In the genomic region with DNA sequence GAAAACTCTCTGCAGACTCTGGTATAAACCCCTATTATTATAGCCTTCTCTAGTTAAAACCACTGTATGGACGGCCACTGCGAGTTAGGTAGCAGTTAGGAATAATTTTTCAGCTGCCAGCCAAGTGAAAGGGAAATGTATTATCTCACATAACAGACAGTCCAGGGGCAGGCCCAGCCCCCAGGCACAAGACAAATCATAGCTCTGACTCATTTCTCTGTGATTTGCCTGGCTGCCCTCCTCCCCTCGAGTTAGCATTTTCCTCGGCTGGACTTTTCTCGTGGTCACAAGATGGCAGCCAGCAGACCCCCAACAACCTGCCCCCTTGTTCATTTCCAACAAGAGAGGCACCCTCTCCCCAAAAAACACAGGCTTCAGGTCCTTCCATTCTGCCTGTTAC, we compare ENCODE assay signal across 14 cellular contexts. TPM values are rescaled to one million over a fixed set of nuclear protein-coding genes. Genes with fewer than 3 reads are reported as not detected.
DNase-seq lines count a peak whose midpoint lies in the region; FAIRE-seq and TF ChIP-seq lines count a peak whose summit lies in the region.
"Had no signal": no experiment of that assay in that cellular context is flagged by ENCODE, and none has a peak within 500 bp of the region (broad histone marks: within the 10 kb centered on the region; RNA-seq: fewer than 3 reads in every experiment).

No MANE protein-coding gene starts in this region.

- dilution Hi-C loops in keratinocyte (cut with MboI; ENCODE audit: extremely low pct_ligation_motif_present, low sequenced_read_pairs), result no loop called here

- H3K27ac ChIP-seq in ACC112 (ENCODE audit: low read depth, low read length) (peak overlapping the region; percentile 75), keratinocyte (ENCODE audit: control insufficient read depth, insufficient read depth, low read length) (peak overlapping the region; percentile 51), stomach (no peak overlapping the region)
- H3K27ac ChIP-seq: KMS-11 had no signal

- TF ChIP-seq CTCF in choroid plexus epithelial cell (conservative IDR thresholded peaks at IDR 0.05; ENCODE audit: low read depth, low read length) (no peak), keratinocyte (optimal IDR thresholded peaks at IDR 0.05 in 1 of 3, IDR thresholded peaks at IDR 0.05 in 1 of 3, conservative IDR thresholded peaks at IDR 0.05 in 1 of 3; ENCODE audit: extremely low read depth in 1 of 3, insufficient read depth in 2 of 3, low read length in 3 of 3) (no peak), GM13977 (IDR thresholded peaks at IDR 0.05; ENCODE audit: extremely low read depth, insufficient read depth, missing control alignments) (no peak), stomach (IDR thresholded peaks at IDR 0.05) (no peak)

- H3K9me3 ChIP-seq in keratinocyte (ENCODE audit: control insufficient read depth, low read depth, low read length) (no peaks in the 10 kb centered on the region), stomach (peaks cover 5 to 14% (median 9%) of the 10 kb centered on the region in 4 donors)

- no peaks in the 10 kb centered on the region for H3K4me1 Mint-ChIP-seq in T-helper 2 cell treated with Interferon-gamma antibody and Interleukin-4, amounts not matched to agents 5 μg/mL and 100 μg/mL, for 36 hours (ENCODE audit: low read depth)
- H3K4me1 Mint-ChIP-seq: central memory CD8-positive, alpha-beta T cell had no signal

- in situ Hi-C loops in GM13977 (cut with MboI; ENCODE audit: low pct_unique_long_range_greater_than_20kb, low sequenced_read_pairs, unreplicated experiment), result no loop called here

- H3K4me3 ChIP-seq in ACC112 (ENCODE audit: low read depth, low read length), result peak overlapping the region; percentile 50
- no peak overlapping the region for H3K4me3 ChIP-seq in choroid plexus epithelial cell (ENCODE audit: low read depth, low read length)
- H3K4me3 ChIP-seq in keratinocyte (ENCODE audit: control insufficient read depth in 2 of 3, extremely low read depth in 1 of 3, insufficient read depth in 2 of 3, low read depth in 1 of 3, low read length in 3 of 3), result no peak overlapping the region
- no peak overlapping the region for H3K4me3 ChIP-seq in stomach

- no peak overlapping the region for H3K27ac Mint-ChIP-seq in T-helper 2 cell treated with Interferon-gamma antibody and Interleukin-4, amounts not matched to agents 5 μg/mL and 100 μg/mL, for 36 hours
- H3K27ac Mint-ChIP-seq: WTC11 had no signal

- H3K27me3 Mint-ChIP-seq in T-helper 2 cell treated with Interferon-gamma antibody and Interleukin-4, amounts not matched to agents 5 μg/mL and 100 μg/mL, for 36 hours (ENCODE audit: low read depth), result peaks cover 2% of the 10 kb centered on the region

- H3K4me1 ChIP-seq in ACC112 (ENCODE audit: control insufficient read depth, insufficient read depth, low read length, unreplicated experiment), result peaks cover 32% of the 10 kb centered on the region
- peaks cover 46% of the 10 kb centered on the region for H3K4me1 ChIP-seq in keratinocyte (ENCODE audit: control insufficient read depth, extremely low read depth, insufficient read depth, low read length)
- no peaks in the 10 kb centered on the region for H3K4me1 ChIP-seq in stomach

- H3K9me1 ChIP-seq in keratinocyte (ENCODE audit: control insufficient read depth, extremely low read depth, insufficient read depth, low read length), result no peaks in the 10 kb centered on the region

- peak overlapping the region; percentile 54 for H3K4me2 ChIP-seq in keratinocyte (ENCODE audit: control insufficient read depth, extremely low read depth, insufficient read depth, low read depth, low read length)
- H3K4me2 ChIP-seq: KMS-11 had no signal

- H3K27me3 ChIP-seq in ACC112 (ENCODE audit: insufficient read depth, low read length) (no peaks in the 10 kb centered on the region), keratinocyte (ENCODE audit: control insufficient read depth, extremely low read depth, insufficient read depth, low read length) (no peaks in the 10 kb centered on the region), stomach (no peaks in the 10 kb centered on the region)

- DNase-seq in M059J (ENCODE audit: low read depth), result peak; percentile 91
- peak; percentile 77 for DNase-seq in choroid plexus epithelial cell (ENCODE audit: low read depth)
- DNase-seq in keratinocyte (ENCODE audit: low read depth, low spot score), result no peak
- DNase-seq in posterior cingulate gyrus, result no peak
- no peak for DNase-seq in GM13977 (ENCODE audit: low spot score)
- no peak for DNase-seq in stomach
- DNase-seq in T-helper 2 cell treated with Interferon-gamma antibody and Interleukin-4, amounts not matched to agents 5 μg/mL and 100 μg/mL, for 36 hours (ENCODE audit: low spot score), result no peak
- DNase-seq: GF-D8, NCI-H2171 had no signal

- TF ChIP-seq EP300 in stomach (IDR thresholded peaks at IDR 0.05), result no peak

- 81 to 94% (median 90%) methylated on average over 5 of the region's 5 CpGs for WGBS in stomach, 5 donors

- H3K36me3 Mint-ChIP-seq in T-helper 2 cell treated with Interferon-gamma antibody and Interleukin-4, amounts not matched to agents 5 μg/mL and 100 μg/mL, for 36 hours (ENCODE audit: low read depth), result no peaks in the 10 kb centered on the region

- no peak overlapping the region for H3K4me3 Mint-ChIP-seq in T-helper 2 cell treated with Interferon-gamma antibody and Interleukin-4, amounts not matched to agents 5 μg/mL and 100 μg/mL, for 36 hours
- H3K4me3 Mint-ChIP-seq: central memory CD8-positive, alpha-beta T cell; WTC11 had no signal

- H4K20me1 ChIP-seq in keratinocyte (ENCODE audit: control insufficient read depth, extremely low read depth, insufficient read depth, low read length), result no peaks in the 10 kb centered on the region

- H2AFZ ChIP-seq in ACC112 (ENCODE audit: low read length, unreplicated experiment) (peak overlapping the region; percentile 99), keratinocyte (ENCODE audit: control insufficient read depth, low read length) (peak overlapping the region; percentile 76)

- H3K79me2 ChIP-seq in ACC112 (ENCODE audit: control insufficient read depth, insufficient read depth, low read length, unreplicated experiment) (no peaks in the 10 kb centered on the region), keratinocyte (ENCODE audit: control insufficient read depth, insufficient read depth, low read length) (no peaks in the 10 kb centered on the region)

- peaks cover 10% of the 10 kb centered on the region for H3K9me3 Mint-ChIP-seq in T-helper 2 cell treated with Interferon-gamma antibody and Interleukin-4, amounts not matched to agents 5 μg/mL and 100 μg/mL, for 36 hours

- intact Hi-C loops in posterior cingulate gyrus (cut with DNase I), result no loop called here
- intact Hi-C loops in stomach (cut with DNase I; ENCODE audit: low total_unique reads), result no loop called here

- peak; percentile 68 for FAIRE-seq in keratinocyte (lab: Jason Lieb, UNC)

- no peaks in the 10 kb centered on the region; the same call in 1 of the 2 replicates for H3K36me3 ChIP-seq in ACC112 (ENCODE audit: insufficient read depth, low read length)
- H3K36me3 ChIP-seq in keratinocyte (ENCODE audit: control insufficient read depth in 2 of 2, extremely low read depth in 1 of 2, insufficient read depth in 2 of 2, low read length in 2 of 2), result no peaks in the 10 kb centered on the region
- H3K36me3 ChIP-seq in stomach, result no peaks in the 10 kb centered on the region

- TF ChIP-seq POLR2A in stomach (IDR thresholded peaks at IDR 0.05), result no peak

- no peak overlapping the region for H3K9ac ChIP-seq in keratinocyte (ENCODE audit: control insufficient read depth, extremely low read depth, insufficient read depth, low read length)
- H3K9ac ChIP-seq: KMS-11 had no signal

RNA-seq across cellular contexts. Expression of a gene that starts 10.5 kb away (rescaled TPM):
- total RNA-seq in M059J (2014; rRNA removed; shearing (Covaris generic)), result 34.0 and 44.7 TPM in 2 replicates
- polyA plus RNA-seq in keratinocyte (0.33 to 0.79 TPM (median 0.75 TPM) in 3 replicates), stomach (1 to 10 TPM in 1 of 3 donors, under 1 TPM in 2; 0.12 to 3.7 (median 0.31) TPM)
- polyA plus RNA-seq in keratinocyte (2011; ENCODE audit: low read depth), result not detected
- 0.23 and 0.25 TPM in 2 replicates for polyA plus RNA-seq in keratinocyte (2011; cell fraction: cytosol; rRNA removed)
- polyA plus RNA-seq in keratinocyte (2011; cell fraction: nucleus; rRNA removed), result 0.37 TPM in 2 replicates
- polyA plus RNA-seq in keratinocyte (2012; ENCODE audit: low replicate concordance), result 0.26 TPM in 1 of 2 replicates, not detected in the other
- polyA minus RNA-seq in keratinocyte, result 0.36 to 0.96 TPM in 2 of 3 replicates, not detected in the other
- not detected for polyA minus RNA-seq in keratinocyte (2011; cell fraction: cytosol; rRNA and poly(A)+ RNA removed)
- 0.21 TPM in 1 of 2 replicates, not detected in the other for polyA minus RNA-seq in keratinocyte (2011; cell fraction: nucleus; rRNA and poly(A)+ RNA removed)
- total RNA-seq in stomach, result 1 to 10 TPM in 2 of 5 donors, under 1 TPM in 1, not detected in 2; 0.29 to 9.1 (median 8.3) TPM
- polyA plus RNA-seq: AG04450 had no signal

Comparison
In these comparisons a context has a peak if more than half of its experiments do, and no peak if none do; other contexts are left out.
1. H3K27ac ChIP-seq: peak in ACC112 (single experiment) and keratinocyte (single experiment); none in stomach (0 of 5).
2. DNase-seq: peak in M059J (single experiment) and choroid plexus epithelial cell (single experiment); none in keratinocyte (single experiment), posterior cingulate gyrus (0 of 10), GM13977 (single experiment), stomach (single experiment) and T-helper 2 cell treated with Interferon-gamma antibody and Interleukin-4, amounts not matched to agents 5 μg/mL and 100 μg/mL, for 36 hours (single experiment).